Comparison of ENCODE assay signal across 18 cellular contexts in genomic region chr1:169624122-169624521, GRCh38. TPM values are rescaled to one million over a fixed set of nuclear protein-coding genes. Genes with fewer than 3 reads are reported as not detected.
A peak's percentile ranks its signal among the peaks of the same experiment; 100 is the strongest.
DNase-seq lines count a peak whose midpoint lies in the region; ATAC-seq, FAIRE-seq and TF ChIP-seq lines count a peak whose summit lies in the region.
"Had no signal": no experiment of that assay in that cellular context is flagged by ENCODE, and none has a peak within 500 bp of the region (broad histone marks: within the 10 kb centered on the region; RNA-seq: fewer than 3 reads in every experiment).

No MANE protein-coding gene starts in this region.

- peak; percentile 29 for ATAC-seq in stimulated activated naive CD8-positive, alpha-beta T cell treated with anti-CD3 and anti-CD28 coated beads, Interleukin-15, amount 100 ng/mL, for 72 hours

- no peaks in the 10 kb centered on the region for H3K27me3 Mint-ChIP-seq in activated naive CD4-positive, alpha-beta T cell treated with anti-CD3 and anti-CD28 coated beads, Interleukin-2, amount 50 U/mL, for 24 hours
- no peaks in the 10 kb centered on the region for H3K27me3 Mint-ChIP-seq in stimulated activated naive CD8-positive, alpha-beta T cell treated with anti-CD3 and anti-CD28 coated beads, Interleukin-15, amount 100 ng/mL, for 72 hours

- H3K36me3 ChIP-seq in Loucy (ENCODE audit: insufficient read depth, low read length), result no peaks in the 10 kb centered on the region
- no peaks in the 10 kb centered on the region for H3K36me3 ChIP-seq in endothelial cell of umbilical vein (ENCODE audit: control insufficient read depth in 2 of 2, extremely low read depth in 1 of 2, insufficient read depth in 2 of 2, low read length in 2 of 2)

- dilution Hi-C loops in endothelial cell of umbilical vein (cut with MboI; ENCODE audit: extremely low pct_ligation_motif_present, low sequenced_read_pairs), result no loop called here

- no peak for DNase-seq in activated naive CD4-positive, alpha-beta T cell treated with anti-CD3 and anti-CD28 coated beads, Interleukin-2, amount 50 U/mL, for 16 hours
- peak; percentile 86 for DNase-seq in endothelial cell of umbilical vein (ENCODE audit: low read depth, low spot score)
- DNase-seq in stimulated activated naive CD8-positive, alpha-beta T cell treated with anti-CD3 and anti-CD28 coated beads, Interleukin-15, amount 100 ng/mL, for 72 hours, result no peak
- no peak for DNase-seq in RPMI8226
- no peak for DNase-seq in NCI-H2227 treated with DMSO at 0.1 percent for 48 hours (lab: John Stamatoyannopoulos, UW)
- DNase-seq: C1 segment of cervical spinal cord, Caco-2, DMS153, EL, GOT3, MV-4-11, NCI-H1417, NCI-H187 treated with DMSO at 0.1 percent for 48 hours, NCI-H526 treated with DMSO at 0.1 percent for 48 hours had no signal

- no peak overlapping the region for H3K27ac ChIP-seq in endothelial cell of umbilical vein (ENCODE audit: insufficient read depth, low read depth, low read length)
- H3K27ac ChIP-seq: RWPE1 had no signal

- no peak for TF ChIP-seq POLR2A in endothelial cell of umbilical vein (IDR thresholded peaks at IDR 0.05; ENCODE audit: low read depth, low read length)

- H3K36me3 Mint-ChIP-seq in activated naive CD4-positive, alpha-beta T cell treated with anti-CD3 and anti-CD28 coated beads, Interleukin-2, amount 50 U/mL, for 24 hours, result peaks cover 2% of the 10 kb centered on the region

- no peaks in the 10 kb centered on the region for H3K9me2 ChIP-seq in Loucy (replicated peaks; ENCODE audit: low read depth, low read length)

- peaks cover 17% of the 10 kb centered on the region; the same call in 1 of the 2 replicates for H3F3A ChIP-seq in Loucy (ENCODE audit: low read depth)

- H3K27me3 ChIP-seq in Loucy (ENCODE audit: insufficient read depth, low read length, poor library complexity, severe bottlenecking) (no peaks in the 10 kb centered on the region), endothelial cell of umbilical vein (ENCODE audit: control insufficient read depth in 2 of 2, insufficient read depth in 2 of 2, low read length in 2 of 2) (no peaks in the 10 kb centered on the region)

- peaks cover 81% of the 10 kb centered on the region for H3K4me1 Mint-ChIP-seq in activated naive CD4-positive, alpha-beta T cell treated with anti-CD3 and anti-CD28 coated beads, Interleukin-2, amount 50 U/mL, for 24 hours
- H3K4me1 Mint-ChIP-seq in stimulated activated naive CD8-positive, alpha-beta T cell treated with anti-CD3 and anti-CD28 coated beads, Interleukin-15, amount 100 ng/mL, for 72 hours, result peaks cover 72% of the 10 kb centered on the region

- peak overlapping the region; percentile 28; the same call in 1 of the 2 replicates for H2AFZ ChIP-seq in Loucy (ENCODE audit: low read length)
- no peak overlapping the region for H2AFZ ChIP-seq in endothelial cell of umbilical vein (ENCODE audit: low read depth, low read length)

- H3K4me1 ChIP-seq in Loucy (ENCODE audit: insufficient read depth, low read length, poor library complexity, severe bottlenecking) (peaks cover 59% of the 10 kb centered on the region), endothelial cell of umbilical vein (ENCODE audit: control insufficient read depth, extremely low read depth, insufficient read depth, low read length) (peaks cover 19% of the 10 kb centered on the region)
- H3K4me1 ChIP-seq: Caco-2 had no signal

- H3K79me2 ChIP-seq in Loucy (ENCODE audit: insufficient read depth, low read length) (no peaks in the 10 kb centered on the region), endothelial cell of umbilical vein (ENCODE audit: control insufficient read depth, insufficient read depth, low read length) (no peaks in the 10 kb centered on the region)

- H4K20me1 ChIP-seq in Loucy (ENCODE audit: insufficient read depth, low read length, poor library complexity, severe bottlenecking), result no peaks in the 10 kb centered on the region
- H4K20me1 ChIP-seq in endothelial cell of umbilical vein (replicated peaks; ENCODE audit: control insufficient read depth, extremely low read depth, insufficient read depth, low read length), result no peaks in the 10 kb centered on the region

- intact Hi-C loops in endothelial cell of umbilical vein (cut with micrococcal nuclease), result no loop called here

- BruUV-seq in endothelial cell of umbilical vein (replicated peaks; lab: Mats Ljungman, UMichigan), result no TSS peak

- H3K9me1 ChIP-seq in endothelial cell of umbilical vein (replicated peaks; ENCODE audit: control insufficient read depth, extremely low read depth, insufficient read depth, low read length), result no peaks in the 10 kb centered on the region

- H3K9me3 Mint-ChIP-seq in activated naive CD4-positive, alpha-beta T cell treated with anti-CD3 and anti-CD28 coated beads, Interleukin-2, amount 50 U/mL, for 24 hours, result peaks cover 5% of the 10 kb centered on the region
- peaks cover 15% of the 10 kb centered on the region in 2 donors for H3K9me3 Mint-ChIP-seq in stimulated activated naive CD8-positive, alpha-beta T cell treated with anti-CD3 and anti-CD28 coated beads, Interleukin-15, amount 100 ng/mL, for 72 hours

- peak; percentile 83 for FAIRE-seq in endothelial cell of umbilical vein (lab: Jason Lieb, UNC)

- H3K4me3 Mint-ChIP-seq in activated naive CD4-positive, alpha-beta T cell treated with anti-CD3 and anti-CD28 coated beads, Interleukin-2, amount 50 U/mL, for 24 hours, result no peak overlapping the region
- peak overlapping the region in 1 of 2 donors; percentile 41 for H3K4me3 Mint-ChIP-seq in stimulated activated naive CD8-positive, alpha-beta T cell treated with anti-CD3 and anti-CD28 coated beads, Interleukin-15, amount 100 ng/mL, for 72 hours

- H3K9me3 ChIP-seq in Loucy (ENCODE audit: insufficient read depth, low read depth, low read length), result no peaks in the 10 kb centered on the region
- H3K9me3 ChIP-seq in endothelial cell of umbilical vein (replicated peaks; ENCODE audit: control insufficient read depth, insufficient read depth, low read length), result no peaks in the 10 kb centered on the region
- H3K9me3 ChIP-seq: Caco-2 had no signal

- H3K4me3 ChIP-seq in Loucy (ENCODE audit: low read length, poor library complexity, severe bottlenecking) (no peak overlapping the region), endothelial cell of umbilical vein (replicated peaks in 1 of 3; ENCODE audit: insufficient read depth in 1 of 3, low read depth in 1 of 3, low read length in 3 of 3) (no peak overlapping the region)

- H3K9ac ChIP-seq in Loucy (ENCODE audit: low read depth, low read length, poor library complexity, severe bottlenecking), result peak overlapping the region; percentile 22
- no peak overlapping the region for H3K9ac ChIP-seq in endothelial cell of umbilical vein (replicated peaks; ENCODE audit: extremely low read depth, insufficient read depth, low read length)

- H3K4me2 ChIP-seq in Loucy (ENCODE audit: low read depth, low read length, poor library complexity, severe bottlenecking) (peak overlapping the region; percentile 20), endothelial cell of umbilical vein (ENCODE audit: insufficient read depth, low read length) (no peak overlapping the region)

- TF ChIP-seq CTCF in Loucy (conservative IDR thresholded peaks at IDR 0.05; ENCODE audit: low read length), result no peak
- TF ChIP-seq CTCF in endothelial cell of umbilical vein (IDR thresholded peaks at IDR 0.05; ENCODE audit: extremely low read depth in 1 of 2, insufficient read depth in 1 of 2, low read depth in 1 of 2, low read length in 2 of 2), result no peak

- peak overlapping the region; percentile 57 for H3K27ac Mint-ChIP-seq in activated naive CD4-positive, alpha-beta T cell treated with anti-CD3 and anti-CD28 coated beads, Interleukin-2, amount 50 U/mL, for 24 hours
- peak overlapping the region; percentile 37 to 66 for H3K27ac Mint-ChIP-seq in stimulated activated naive CD8-positive, alpha-beta T cell treated with anti-CD3 and anti-CD28 coated beads, Interleukin-15, amount 100 ng/mL, for 72 hours

- CTCF ChIA-PET in endothelial cell of umbilical vein (lab: Charles Lee), result no interaction called here

- POLR2A ChIA-PET in endothelial cell of umbilical vein (lab: Charles Lee), result no interaction called here

TF ChIP-seq in endothelial cell of umbilical vein, 7 proteins besides CTCF, POLR2A, EP300 and RAD21:
- TF ChIP-seq GATA2 (IDR thresholded peaks at IDR 0.05; ENCODE audit: insufficient read depth, insufficient read length, low read depth, low read length) (no peak), JUN (IDR thresholded peaks at IDR 0.05; ENCODE audit: borderline replicate concordance, insufficient read depth, insufficient read length, low read depth) (peak; percentile 23), POLR2AphosphoS5 (IDR thresholded peaks at IDR 0.05; ENCODE audit: insufficient read depth, low read depth, low read length) (peak; percentile 45), EZH2 (IDR thresholded peaks at IDR 0.05; ENCODE audit: borderline replicate concordance, low read depth, low read length, severe bottlenecking) (no peak), FOS (IDR thresholded peaks at IDR 0.05; ENCODE audit: borderline replicate concordance, insufficient read depth, low read length) (peak; percentile 74), MYC (IDR thresholded peaks at IDR 0.05; ENCODE audit: low read depth, low read length) (no peak)
- TF ChIP-seq, protein P1, sequence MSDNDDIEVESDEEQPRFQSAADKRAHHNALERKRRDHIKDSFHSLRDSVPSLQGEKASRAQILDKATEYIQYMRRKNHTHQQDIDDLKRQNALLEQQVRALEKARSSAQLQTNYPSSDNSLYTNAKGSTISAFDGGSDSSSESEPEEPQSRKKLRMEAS (IDR thresholded peaks at IDR 0.05; ENCODE audit: insufficient read depth, insufficient read length), result no peak

RNA-seq across cellular contexts. Expression of gene SELP, which starts 5.8 kb away (rescaled TPM):
- 0.48 and 1.3 TPM in 2 replicates for total RNA-seq in endothelial cell of umbilical vein
- polyA plus RNA-seq in endothelial cell of umbilical vein, result 1.6 and 1.9 TPM in 2 replicates
- polyA plus RNA-seq in endothelial cell of umbilical vein (2011; cell fraction: cytosol; rRNA removed), result 1.2 TPM in 2 replicates
- polyA plus RNA-seq in endothelial cell of umbilical vein (2011; cell fraction: nucleus; rRNA removed), result 1.8 and 2.0 TPM in 2 replicates
- 3.4 and 4.0 TPM in 2 replicates for polyA plus RNA-seq in endothelial cell of umbilical vein (2012)
- 1.1 and 1.8 TPM in 2 replicates for polyA minus RNA-seq in endothelial cell of umbilical vein
- not detected for polyA minus RNA-seq in endothelial cell of umbilical vein (2011; cell fraction: cytosol; rRNA and poly(A)+ RNA removed)
- 1.1 and 1.4 TPM in 2 replicates for polyA minus RNA-seq in endothelial cell of umbilical vein (2011; cell fraction: nucleus; rRNA and poly(A)+ RNA removed)
- total RNA-seq: A673, Caco-2 had no signal

RNA-seq across cellular contexts. Expression of gene F5, which starts 37.8 kb away (rescaled TPM):
- total RNA-seq in endothelial cell of umbilical vein, result not detected in 2 replicates
- not detected in 2 replicates for polyA plus RNA-seq in endothelial cell of umbilical vein
- not detected in 2 replicates for polyA plus RNA-seq in endothelial cell of umbilical vein (2011; cell fraction: cytosol; rRNA removed)
- polyA plus RNA-seq in endothelial cell of umbilical vein (2011; cell fraction: nucleus; rRNA removed), result not detected in 2 replicates
- not detected in 2 replicates for polyA plus RNA-seq in endothelial cell of umbilical vein (2012)
- 0.02 TPM in 1 of 2 replicates, not detected in the other for polyA minus RNA-seq in endothelial cell of umbilical vein
- not detected for polyA minus RNA-seq in endothelial cell of umbilical vein (2011; cell fraction: cytosol; rRNA and poly(A)+ RNA removed)
- polyA minus RNA-seq in endothelial cell of umbilical vein (2011; cell fraction: nucleus; rRNA and poly(A)+ RNA removed), result not detected in 2 replicates
- total RNA-seq: A673 had no signal
